ENCODE assay signal across 8 cellular contexts in the genomic region with DNA sequence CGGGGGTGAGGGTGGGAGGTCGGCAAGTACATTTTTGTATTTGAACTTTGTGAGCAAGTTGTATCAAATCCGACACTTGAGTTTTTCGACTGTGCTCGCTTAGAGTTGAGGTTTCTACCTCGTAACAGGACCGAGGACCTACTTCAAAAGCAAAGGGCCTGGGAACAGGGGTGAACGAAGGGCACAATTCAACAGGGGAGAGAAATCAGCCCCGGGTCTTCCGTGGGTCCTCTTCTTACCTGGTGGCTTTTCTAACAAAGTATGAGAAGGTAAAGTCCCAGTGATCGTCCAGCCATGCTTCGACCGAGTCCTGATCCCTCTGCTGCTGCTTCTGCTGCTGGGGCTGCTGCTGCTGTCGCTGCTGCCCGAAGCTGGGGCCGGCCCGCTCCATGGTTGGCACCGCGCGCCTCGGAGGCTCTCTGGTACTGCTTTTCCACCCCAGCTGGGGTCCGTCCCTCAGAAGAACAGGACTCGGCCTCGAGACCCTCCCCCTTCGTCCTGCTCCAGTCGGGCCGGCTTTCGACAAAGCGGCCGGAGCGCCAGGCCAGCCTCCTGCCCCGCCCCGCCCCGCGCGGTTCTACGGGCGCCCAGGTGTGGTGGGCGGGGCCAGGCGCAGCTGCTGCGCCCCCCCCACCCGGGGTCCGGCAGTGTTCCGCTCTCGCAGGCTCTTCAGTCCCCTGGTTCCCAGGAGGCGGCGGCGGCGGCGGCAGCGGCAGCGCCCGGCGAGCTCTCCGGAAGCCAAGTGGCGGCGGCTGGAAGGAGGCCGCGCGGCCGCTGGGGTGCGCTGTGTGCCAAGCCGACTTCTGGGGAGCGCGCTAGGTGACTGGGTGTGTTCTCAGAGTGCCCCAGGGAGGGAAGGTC. TPM values are rescaled to one million over a fixed set of nuclear protein-coding genes. Genes with fewer than 3 reads are reported as not detected.
DNase-seq lines count a peak whose midpoint lies in the region; ATAC-seq and TF ChIP-seq lines count a peak whose summit lies in the region.

A gene (minus strand): TSS at position 524 of the 861 bp plus-strand sequence. CDS start 133 bp downstream, at position 391.

- H3K4me1 ChIP-seq in stomach smooth muscle (ENCODE audit: control insufficient read depth, insufficient read depth, low read length): peaks cover 3% of the 10 kb centered on the region

- H3K9ac ChIP-seq in neural cell (ENCODE audit: low read length) (peak within 1 kb of the TSS; percentile 59), stomach smooth muscle (ENCODE audit: low read length in 2 of 2) (peak within 1 kb of the TSS; percentile 80 to 85)

- TF ChIP-seq RAD21 in neural cell (conservative IDR thresholded peaks at IDR 0.05): peak; percentile 91

- H3K27ac ChIP-seq in neural cell (ENCODE audit: low read length): no peak within 1 kb of the TSS
- H3K27ac ChIP-seq in stomach smooth muscle (ENCODE audit: low read length): peak within 1 kb of the TSS; percentile 87

- TF ChIP-seq EP300 in neural cell (conservative IDR thresholded peaks at IDR 0.05; ENCODE audit: poor library complexity, severe bottlenecking): no peak

- H3K4me2 ChIP-seq in neural cell (ENCODE audit: low read length): peak within 1 kb of the TSS; percentile 72

- H3K9me2 ChIP-seq in neural cell (ENCODE audit: insufficient read depth, low read length): no peaks in the 10 kb centered on the region

- in situ Hi-C loops in KBM-7 (cut with MboI; ENCODE audit: low pct_unique_long_range_greater_than_20kb, low sequenced_read_pairs): no loop called here

- TF ChIP-seq CTCF in foreskin fibroblast (IDR thresholded peaks at IDR 0.05; ENCODE audit: low read depth, low read length): peak; percentile 65
- peak; percentile 97 for TF ChIP-seq CTCF in neural cell (IDR thresholded peaks at IDR 0.05; ENCODE audit: poor library complexity, severe bottlenecking)

- DNase-seq in DMS53 (lab: John Stamatoyannopoulos, UW) (peak; percentile 93), KBM-7 (peak; percentile 87), RPMI7951 (ENCODE audit: low read depth) (peak; percentile 54), foreskin fibroblast (peak; percentile 74 to 93)
- DNase-seq in activated effector memory CD4-positive, alpha-beta T cell treated with anti-CD3 and anti-CD28 coated beads, Interleukin-2, amount 50 U/mL, for 16 hours: peak; percentile 92

- H3K27me3 ChIP-seq in neural cell (ENCODE audit: insufficient read depth, low read depth, low read length) (peaks cover 26% of the 10 kb centered on the region), stomach smooth muscle (ENCODE audit: control insufficient read depth in 1 of 2, insufficient read depth in 2 of 2, low read length in 2 of 2) (no peaks in the 10 kb centered on the region)

- peak within 1 kb of the TSS; percentile 40 for H2AFZ ChIP-seq in neural cell (ENCODE audit: low read depth, low read length)

- H3K36me3 ChIP-seq in neural cell (ENCODE audit: insufficient read depth, low read length) (no peaks in the 10 kb centered on the region), stomach smooth muscle (ENCODE audit: control insufficient read depth in 2 of 2, insufficient read depth in 2 of 2, low read length in 2 of 2) (no peaks in the 10 kb centered on the region)

- no peaks in the 10 kb centered on the region for H3K9me3 ChIP-seq in neural cell (ENCODE audit: low read length)
- no peaks in the 10 kb centered on the region for H3K9me3 ChIP-seq in stomach smooth muscle (ENCODE audit: control insufficient read depth in 2 of 2, low read length in 2 of 2)

- H3K4me3 ChIP-seq in foreskin fibroblast (ENCODE audit: low read depth in 1 of 2, low read length in 2 of 2) (peak within 1 kb of the TSS; percentile 90), neural cell (ENCODE audit: low read length) (peak within 1 kb of the TSS; percentile 85), stomach smooth muscle (ENCODE audit: low read length in 2 of 2) (peak within 1 kb of the TSS; percentile 90 to 95)

- no peaks in the 10 kb centered on the region for H3F3A ChIP-seq in neural cell (ENCODE audit: insufficient read depth, low read length, poor library complexity, severe bottlenecking)

- H4K20me1 ChIP-seq in neural cell (ENCODE audit: insufficient read depth): no peaks in the 10 kb centered on the region

- peak; percentile 95 for ATAC-seq in GM21737 (IDR thresholded peaks at IDR 0.05; ENCODE audit: unreplicated experiment)

- no peaks in the 10 kb centered on the region for H3K79me2 ChIP-seq in neural cell (replicated peaks; ENCODE audit: insufficient read depth, low read length)

TF ChIP-seq in neural cell, 6 proteins besides CTCF, POLR2A, EP300 and RAD21:
- TF ChIP-seq MXI1 (conservative IDR thresholded peaks at IDR 0.05; ENCODE audit: poor library complexity, severe bottlenecking) (peak; percentile 52), SMC3 (conservative IDR thresholded peaks at IDR 0.05; ENCODE audit: poor library complexity) (peak; percentile 94), TAF1 (IDR thresholded peaks at IDR 0.05; ENCODE audit: low read depth) (no peak)
TF ChIP-seq in neural cell: peak in this region for 2.

RNA-seq across cellular contexts. Expression of the gene that starts here (rescaled TPM):
- 0.20 and 0.24 TPM in 2 replicates for total RNA-seq in RPMI7951 (2014; rRNA removed; shearing (Covaris generic))
- polyA plus RNA-seq in neural cell: 8.1 and 12.9 TPM in 2 replicates
- 35.8 and 40.4 TPM in 2 replicates for polyA minus RNA-seq in neural cell

Comparison
In these comparisons a context has a peak if more than half of its experiments do, and no peak if none do; other contexts are left out.
1. Peak in DNase-seq in RPMI7951; RNA of the gene not detected or under 1 TPM.